In the genomic region with DNA sequence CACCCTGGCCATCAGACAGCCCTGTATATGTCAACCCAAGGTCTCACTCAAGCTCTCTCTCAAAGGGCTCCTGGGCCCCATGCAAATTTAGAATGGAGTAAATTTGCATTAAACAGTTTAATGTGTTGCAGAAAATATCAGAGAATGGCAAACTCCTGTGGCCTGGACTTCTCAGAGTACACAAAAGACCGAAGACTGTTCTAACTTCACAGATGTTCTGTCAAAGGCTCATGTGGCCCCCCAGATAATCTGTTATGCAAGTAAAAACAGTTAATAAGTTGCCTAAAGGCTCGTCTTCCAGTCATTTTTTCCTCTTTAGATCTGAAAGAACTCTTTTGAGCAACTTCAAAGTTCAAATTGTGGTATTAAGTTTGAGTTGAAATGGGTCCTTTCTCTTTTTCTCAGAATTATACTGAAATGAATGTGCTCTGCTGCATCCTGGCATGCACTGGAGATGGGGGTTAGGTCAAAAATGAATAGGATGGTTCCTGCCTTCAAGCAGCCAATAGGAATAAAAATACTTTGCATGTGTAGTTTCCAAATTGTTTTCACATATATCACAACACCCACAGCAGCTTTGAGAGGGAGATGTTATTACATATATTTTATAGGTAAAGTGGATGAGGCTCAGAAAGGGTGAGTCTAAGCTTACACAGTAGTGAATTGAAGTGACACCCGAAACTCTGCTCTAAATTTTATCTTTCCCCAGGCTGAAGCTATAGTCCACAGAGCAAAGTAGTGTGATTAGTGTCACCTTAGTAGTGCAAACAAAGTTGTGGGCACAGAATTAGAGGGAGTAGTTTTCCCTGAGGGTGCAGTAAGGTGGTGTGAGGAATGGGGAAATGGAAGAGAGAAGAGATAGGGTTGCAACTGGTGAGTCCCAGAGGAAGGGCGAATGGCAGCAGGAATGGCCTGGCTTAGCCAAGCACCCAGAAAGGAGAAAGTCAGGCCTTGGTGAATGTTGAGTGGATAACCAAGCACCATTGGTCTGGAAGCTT, we compare ENCODE assay signal across 9 cellular contexts.
DNase-seq lines count a peak whose midpoint lies in the region; ATAC-seq and TF ChIP-seq lines count a peak whose summit lies in the region.
"Had no signal": no experiment of that assay in that cellular context is flagged by ENCODE, and none has a peak within 500 bp of the region (broad histone marks: within the 10 kb centered on the region; RNA-seq: fewer than 3 reads in every experiment).

No MANE protein-coding gene starts in this region.

- peaks cover 4% of the 10 kb centered on the region for H3K36me3 Mint-ChIP-seq in T-helper 1 cell treated with Interleukin-12 subunit alpha and Interleukin-12 subunit beta and Interleukin-4 antibody, amounts not matched to agents 30 μg/mL and 1 μg/mL, for 36 hours (ENCODE audit: low read depth)
- no peaks in the 10 kb centered on the region for H3K36me3 Mint-ChIP-seq in stimulated activated memory B cell treated with anti-CD40 and anti-IgM and Interleukin-4, amounts not matched to agents 10 μg/mL and 1 μg/mL and 100 μg/mL, for 72 hours

- H3K4me3 ChIP-seq in left ventricle myocardium inferior (no peak overlapping the region), colonic mucosa (no peak overlapping the region), breast epithelium (no peak overlapping the region)
- H3K4me3 ChIP-seq: BLaER1 had no signal

- TF ChIP-seq POLR2A in breast epithelium (IDR thresholded peaks at IDR 0.05): no peak

- peak overlapping the region; percentile 95 for H3K27ac ChIP-seq in left ventricle myocardium inferior (replicated peaks)
- no peak overlapping the region for H3K27ac ChIP-seq in colonic mucosa
- H3K27ac ChIP-seq in breast epithelium: no peak overlapping the region
- H3K27ac ChIP-seq: BLaER1 had no signal

- no peaks in the 10 kb centered on the region for H3K9me3 Mint-ChIP-seq in T-helper 1 cell treated with Interleukin-12 subunit alpha and Interleukin-12 subunit beta and Interleukin-4 antibody, amounts not matched to agents 30 μg/mL and 1 μg/mL, for 36 hours
- H3K9me3 Mint-ChIP-seq in stimulated activated memory B cell treated with anti-CD40 and anti-IgM and Interleukin-4, amounts not matched to agents 10 μg/mL and 1 μg/mL and 100 μg/mL, for 72 hours: no peaks in the 10 kb centered on the region

- H3K9me3 ChIP-seq in left ventricle myocardium inferior (replicated peaks) (peaks cover 4% of the 10 kb centered on the region), colonic mucosa (no peaks in the 10 kb centered on the region), breast epithelium (no peaks in the 10 kb centered on the region)
- H3K9me3 ChIP-seq: BLaER1 had no signal

- H3K27me3 ChIP-seq in left ventricle myocardium inferior (ENCODE audit: low read depth): no peaks in the 10 kb centered on the region
- no peaks in the 10 kb centered on the region for H3K27me3 ChIP-seq in colonic mucosa
- H3K27me3 ChIP-seq in breast epithelium: no peaks in the 10 kb centered on the region
- H3K27me3 ChIP-seq: BLaER1 had no signal

- H3K27me3 Mint-ChIP-seq in T-helper 1 cell treated with Interleukin-12 subunit alpha and Interleukin-12 subunit beta and Interleukin-4 antibody, amounts not matched to agents 30 μg/mL and 1 μg/mL, for 36 hours (ENCODE audit: low read depth): no peaks in the 10 kb centered on the region
- H3K27me3 Mint-ChIP-seq in stimulated activated memory B cell treated with anti-CD40 and anti-IgM and Interleukin-4, amounts not matched to agents 10 μg/mL and 1 μg/mL and 100 μg/mL, for 72 hours: peaks cover 10% of the 10 kb centered on the region

- H3K4me1 ChIP-seq in left ventricle myocardium inferior (peaks cover 66% of the 10 kb centered on the region), colonic mucosa (no peaks in the 10 kb centered on the region), breast epithelium (no peaks in the 10 kb centered on the region)
- H3K4me1 ChIP-seq: BLaER1 had no signal

- H3K4me3 Mint-ChIP-seq in T-helper 1 cell treated with Interleukin-12 subunit alpha and Interleukin-12 subunit beta and Interleukin-4 antibody, amounts not matched to agents 30 μg/mL and 1 μg/mL, for 36 hours: peak overlapping the region; percentile 1
- H3K4me3 Mint-ChIP-seq in stimulated activated memory B cell treated with anti-CD40 and anti-IgM and Interleukin-4, amounts not matched to agents 10 μg/mL and 1 μg/mL and 100 μg/mL, for 72 hours: no peak overlapping the region

- TF ChIP-seq CTCF in left ventricle myocardium inferior (IDR thresholded peaks at IDR 0.05; ENCODE audit: borderline replicate concordance): no peak
- TF ChIP-seq CTCF in colonic mucosa (IDR thresholded peaks at IDR 0.05): no peak
- no peak for TF ChIP-seq CTCF in breast epithelium (IDR thresholded peaks at IDR 0.05)

- no peaks in the 10 kb centered on the region for H3K36me3 ChIP-seq in left ventricle myocardium inferior
- H3K36me3 ChIP-seq in colonic mucosa: no peaks in the 10 kb centered on the region
- no peaks in the 10 kb centered on the region for H3K36me3 ChIP-seq in breast epithelium
- H3K36me3 ChIP-seq: BLaER1 had no signal

- ATAC-seq in Right ventricle myocardium inferior (no peak), HG02623 (IDR thresholded peaks at IDR 0.05; ENCODE audit: unreplicated experiment) (peak; percentile 68)
- ATAC-seq in stimulated activated memory B cell treated with anti-CD40 and anti-IgM and Interleukin-4, amounts not matched to agents 10 μg/mL and 1 μg/mL and 100 μg/mL, for 72 hours: peak; percentile 51

- H3K4me1 Mint-ChIP-seq in T-helper 1 cell treated with Interleukin-12 subunit alpha and Interleukin-12 subunit beta and Interleukin-4 antibody, amounts not matched to agents 30 μg/mL and 1 μg/mL, for 36 hours (ENCODE audit: low read depth): peaks cover 32% of the 10 kb centered on the region
- no peaks in the 10 kb centered on the region for H3K4me1 Mint-ChIP-seq in stimulated activated memory B cell treated with anti-CD40 and anti-IgM and Interleukin-4, amounts not matched to agents 10 μg/mL and 1 μg/mL and 100 μg/mL, for 72 hours

- no peak for DNase-seq in left ventricle myocardium inferior
- DNase-seq in Right ventricle myocardium inferior (ENCODE audit: missing footprints): no peak
- DNase-seq in NK-92 treated with Interleukin-12 subunit alpha and Interleukin-12 subunit beta, amount 100 ng/mL, for 24 hours (lab: John Stamatoyannopoulos, UW): no peak
- DNase-seq in colonic mucosa: no peak
- DNase-seq in breast epithelium (ENCODE audit: low spot score in 2 of 2): no peak

- no peak overlapping the region for H3K9ac ChIP-seq in colonic mucosa (ENCODE audit: low read depth in 2 of 2, low read length in 2 of 2)
- H3K9ac ChIP-seq: BLaER1 had no signal

- intact Hi-C loops in left ventricle myocardium inferior (cut with micrococcal nuclease) (no loop called here), Right ventricle myocardium inferior (cut with DNase I) (no loop called here), colonic mucosa (cut with DNase I) (no loop called here), breast epithelium (cut with DNase I; ENCODE audit: low total_unique reads) (no loop called here)

- peak overlapping the region; percentile 69 for H3K27ac Mint-ChIP-seq in T-helper 1 cell treated with Interleukin-12 subunit alpha and Interleukin-12 subunit beta and Interleukin-4 antibody, amounts not matched to agents 30 μg/mL and 1 μg/mL, for 36 hours
- no peak overlapping the region for H3K27ac Mint-ChIP-seq in stimulated activated memory B cell treated with anti-CD40 and anti-IgM and Interleukin-4, amounts not matched to agents 10 μg/mL and 1 μg/mL and 100 μg/mL, for 72 hours
